ENCODE assay signal across 20 cellular contexts in genomic region chr2:501130-501529, GRCh38.
A peak's percentile ranks its signal among the peaks of the same experiment; 100 is the strongest.
DNase-seq lines count a peak whose midpoint lies in the region; ATAC-seq, FAIRE-seq and TF ChIP-seq lines count a peak whose summit lies in the region.
"Had no signal": no experiment of that assay in that cellular context is flagged by ENCODE, and none has a peak within 500 bp of the region (broad histone marks: within the 10 kb centered on the region; RNA-seq: fewer than 3 reads in every experiment).

No MANE protein-coding gene starts in this region.

- TF ChIP-seq CTCF in K562 (IDR thresholded peaks at IDR 0.05 in 2 of 3, conservative IDR thresholded peaks at IDR 0.05 in 1 of 3; ENCODE audit: insufficient read depth in 2 of 3, low read depth in 1 of 3, low read length in 3 of 3), result no peak
- TF ChIP-seq CTCF in nephron (IDR thresholded peaks at IDR 0.05; ENCODE audit: unreplicated experiment in 3 of 3), result peak in 2 of 3 experiments; percentile 20 to 39

- H3K36me3 ChIP-seq in K562 (ENCODE audit: control insufficient read depth, insufficient read depth, low read length), result no peaks in the 10 kb centered on the region
- H3K36me3 ChIP-seq: suprapubic skin had no signal

- TF ChIP-seq POLR2A in K562 (conservative IDR thresholded peaks at IDR 0.05), result no peak

- FAIRE-seq in K562 (lab: Jason Lieb, UNC) (no peak), HTR-8/SVneo (lab: Jason Lieb, UNC) (no peak)
- FAIRE-seq: kidney had no signal

- H3K4me2 ChIP-seq in K562 (ENCODE audit: insufficient read depth, low read length), result no peak overlapping the region

- peak; percentile 69 for ATAC-seq in K562
- no peak for ATAC-seq in activated CD4-positive, alpha-beta T cell treated with anti-CD3 and anti-CD28 coated beads for 36 hours
- ATAC-seq: activated CD4-positive, CD25-positive, alpha-beta regulatory T cell treated with anti-CD3 and anti-CD28 coated beads, Interleukin-2, amount 50 U/mL, for 24 hours had no signal

- WGBS in K562 (ENCODE audit: insufficient coverage, low coverage, missing lambda C conversion rate), result 1% methylated on average over 5 of the region's 5 CpGs

- H3K4me3 Mint-ChIP-seq in nephron, result no peak overlapping the region
- H3K4me3 Mint-ChIP-seq in activated CD4-positive, alpha-beta T cell treated with anti-CD3 and anti-CD28 coated beads for 36 hours, result no peak overlapping the region
- H3K4me3 Mint-ChIP-seq: HFFc6 had no signal

- TF ChIP-seq RAD21 in K562 (CRISPR knock-in tag; conservative IDR thresholded peaks at IDR 0.05 in 1 of 2, IDR thresholded peaks at IDR 0.05 in 1 of 2), result no peak

- no peak overlapping the region for H3K27ac Mint-ChIP-seq in nephron
- H3K27ac Mint-ChIP-seq in activated CD4-positive, alpha-beta T cell treated with anti-CD3 and anti-CD28 coated beads for 36 hours, result no peak overlapping the region
- H3K27ac Mint-ChIP-seq: HFFc6 had no signal

- peaks cover 14% of the 10 kb centered on the region for H3K27me3 Mint-ChIP-seq in nephron (ENCODE audit: low read depth)
- H3K27me3 Mint-ChIP-seq in activated CD4-positive, alpha-beta T cell treated with anti-CD3 and anti-CD28 coated beads for 36 hours, result peaks cover 13% of the 10 kb centered on the region

- no peak overlapping the region for H3K4me3 ChIP-seq in K562
- H3K4me3 ChIP-seq: coronary artery, suprapubic skin had no signal

- H2AFZ ChIP-seq in K562 (ENCODE audit: low read depth, low read length), result no peak overlapping the region

- TF ChIP-seq EP300 in K562 (IDR thresholded peaks at IDR 0.05; ENCODE audit: low read length), result no peak

- POLR2A ChIA-PET in K562 (lab: Yijun Ruan, JAX), result interaction anchor here (0.8 kb wide), 1 partner anchor 583 kb away, joined by 3 read pairs; no protein-coding TSS in a partner anchor
- POLR2A ChIA-PET in activated CD4-positive, alpha-beta T cell treated with anti-CD3 and anti-CD28 coated beads for 36 hours (lab: Charles Lee), result no interaction called here

- H3K9me1 ChIP-seq in K562 (ENCODE audit: control insufficient read depth, insufficient read depth, low read length), result no peaks in the 10 kb centered on the region

- H3K36me3 Mint-ChIP-seq in nephron (ENCODE audit: low read depth), result no peaks in the 10 kb centered on the region
- no peaks in the 10 kb centered on the region for H3K36me3 Mint-ChIP-seq in activated CD4-positive, alpha-beta T cell treated with anti-CD3 and anti-CD28 coated beads for 36 hours (ENCODE audit: low read depth)

- CTCF ChIA-PET in K562 (lab: Yijun Ruan, JAX; ENCODE audit: low intra/inter-chr PET ratio), result no interaction called here
- CTCF ChIA-PET in activated CD4-positive, alpha-beta T cell treated with anti-CD3 and anti-CD28 coated beads for 36 hours (lab: Charles Lee), result no interaction called here

- H3K4me1 ChIP-seq in K562 (replicated peaks in 1 of 2; ENCODE audit: control insufficient read depth in 2 of 2, insufficient read depth in 2 of 2, low read length in 2 of 2), result no peaks in the 10 kb centered on the region
- H3K4me1 ChIP-seq: suprapubic skin had no signal

- BruUV-seq in K562 (replicated peaks; lab: Mats Ljungman, UMichigan), result no TSS peak

- no peaks in the 10 kb centered on the region for H3K79me2 ChIP-seq in K562 (ENCODE audit: control insufficient read depth, insufficient read depth, low read length)

- DNase-seq in G401 (ENCODE audit: low spot score) (peak; percentile 9), M059J (ENCODE audit: low read depth) (peak; percentile 2), K562 (ENCODE audit: extremely low read depth in 1 of 4, low spot score in 3 of 4) (peak; percentile 13 to 31 (median 26)), HT-29 (ENCODE audit: low spot score) (no peak), NCI-H1092 treated with DMSO at 0.1 percent for 48 hours (lab: John Stamatoyannopoulos, UW) (no peak), HTR-8/SVneo (ENCODE audit: insufficient read length, low spot score) (no peak)
- DNase-seq in activated CD4-positive, alpha-beta T cell treated with anti-CD3 and anti-CD28 coated beads for 36 hours, result no peak
- DNase-seq: activated gamma-delta T cell; C1 segment of cervical spinal cord; HFFc6; kidney; NCI-H1436; NCI-H226; stimulated activated CD4-positive, alpha-beta T cell treated with anti-CD3 and anti-CD28 coated beads, Interleukin-2, amount 100 ng/mL, for 48 hours had no signal

- in situ Hi-C loops in G401 (cut with HindIII; ENCODE audit: low sequenced_read_pairs), result no loop called here
- in situ Hi-C loops in K562 (cut with MboI), result no loop called here

- no peak overlapping the region for H3K9ac ChIP-seq in K562 (ENCODE audit: insufficient read depth in 1 of 2, low read depth in 2 of 2, low read length in 2 of 2)

- intact Hi-C loops in K562 (cut with micrococcal nuclease), result no loop called here
- intact Hi-C loops in activated CD4-positive, alpha-beta T cell treated with anti-CD3 and anti-CD28 coated beads for 36 hours (cut with DNase I, micrococcal nuclease), result no loop called here

- H4K20me1 ChIP-seq in K562 (replicated peaks; ENCODE audit: control insufficient read depth, insufficient read depth, low read length), result no peaks in the 10 kb centered on the region

- H3K4me1 Mint-ChIP-seq in nephron, result peaks cover 13% of the 10 kb centered on the region
- H3K4me1 Mint-ChIP-seq in activated CD4-positive, alpha-beta T cell treated with anti-CD3 and anti-CD28 coated beads for 36 hours, result no peaks in the 10 kb centered on the region

- H3K9me3 Mint-ChIP-seq in nephron, result no peaks in the 10 kb centered on the region
- no peaks in the 10 kb centered on the region for H3K9me3 Mint-ChIP-seq in activated CD4-positive, alpha-beta T cell treated with anti-CD3 and anti-CD28 coated beads for 36 hours (ENCODE audit: low read depth)

- peaks cover 9 to 56% of the 10 kb centered on the region in 2 experiments; a peak in 4 of 5 replicates for H3K27me3 ChIP-seq in K562 (ENCODE audit: control insufficient read depth in 2 of 2, insufficient read depth in 2 of 2, low read length in 2 of 2)

- H3K27ac ChIP-seq in K562 (ENCODE audit: extremely low read depth, low read depth, low read length), result no peak overlapping the region
- H3K27ac ChIP-seq: coronary artery, epithelial cell of prostate, HL-60, suprapubic skin had no signal

- H3K9me3 ChIP-seq in K562 (replicated peaks; ENCODE audit: control insufficient read depth, insufficient read depth, low read depth, low read length), result no peaks in the 10 kb centered on the region
- H3K9me3 ChIP-seq: suprapubic skin had no signal

TF ChIP-seq in K562, 482 proteins besides CTCF, POLR2A, EP300 and RAD21:
- TF ChIP-seq ZNF124 (CRISPR knock-in tag; IDR thresholded peaks at IDR 0.05) (no peak), PRMT5 (CRISPR knock-in tag; IDR thresholded peaks at IDR 0.05) (no peak), KAT2B (IDR thresholded peaks at IDR 0.05; ENCODE audit: low read depth, low read length) (no peak), SIN3A (IDR thresholded peaks at IDR 0.05; ENCODE audit: borderline replicate concordance in 2 of 2, control insufficient read depth in 1 of 2, low read depth in 2 of 2, low read length in 2 of 2) (no peak), ZNF143 (CRISPR knock-in tag; IDR thresholded peaks at IDR 0.05) (no peak), SP2 (IDR thresholded peaks at IDR 0.05; ENCODE audit: extremely low read depth, low read depth, low read length, poor library complexity, severe bottlenecking) (no peak), HDGF (IDR thresholded peaks at IDR 0.05) (no peak), ZNF174 (CRISPR knock-in tag; IDR thresholded peaks at IDR 0.05) (no peak), ZNF444 (CRISPR knock-in tag; IDR thresholded peaks at IDR 0.05) (no peak)

Comparison
In these comparisons a context has a peak if more than half of its experiments do, and no peak if none do; other contexts are left out.
1. DNase-seq: peak in G401 (single experiment), M059J (single experiment) and K562 (4 of 4); none in HT-29 (single experiment), NCI-H1092 treated with DMSO at 0.1 percent for 48 hours (single experiment), HTR-8/SVneo (single experiment) and activated CD4-positive, alpha-beta T cell treated with anti-CD3 and anti-CD28 coated beads for 36 hours (single experiment).
2. CTCF ChIP-seq: peak in nephron (2 of 3); none in K562 (0 of 3).